ENCODE assay signal across 19 cellular contexts in the genomic region with DNA sequence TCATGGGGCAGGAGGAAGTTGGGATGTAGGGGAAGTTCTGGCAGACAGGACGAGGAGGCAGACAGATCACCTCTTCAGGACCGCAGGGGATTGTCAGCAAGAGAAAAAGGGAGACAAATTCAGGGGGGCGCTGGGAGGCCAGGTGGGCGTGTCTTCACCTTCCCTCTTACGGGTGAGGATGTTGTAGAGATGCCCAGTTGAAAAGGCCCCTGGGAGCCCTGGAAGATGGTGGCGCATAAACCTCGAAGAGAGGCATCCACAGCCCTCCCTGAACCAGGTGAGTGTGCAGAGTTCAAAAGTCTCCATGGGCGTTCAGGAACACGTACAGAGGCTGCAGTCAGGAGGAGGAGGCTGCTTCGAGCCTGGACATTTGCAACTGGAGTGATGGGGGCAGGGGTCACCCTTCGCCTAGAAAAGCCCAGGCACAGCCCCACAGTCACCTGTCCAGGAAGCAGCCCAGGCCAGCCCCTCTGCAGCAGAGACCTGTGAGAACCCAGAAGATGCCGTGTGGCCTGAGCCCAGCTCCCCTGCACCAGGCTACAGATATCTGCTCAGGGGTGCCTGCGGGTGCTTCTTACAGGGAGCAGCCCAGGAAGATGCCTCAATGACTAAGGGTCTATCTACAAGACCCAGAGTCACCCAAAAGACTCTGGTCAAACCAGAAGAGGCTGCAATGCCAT.
DNase-seq lines count a peak whose midpoint lies in the region; ATAC-seq, FAIRE-seq and TF ChIP-seq lines count a peak whose summit lies in the region.
"Had no signal": no experiment of that assay in that cellular context is flagged by ENCODE, and none has a peak within 500 bp of the region (broad histone marks: within the 10 kb centered on the region; RNA-seq: fewer than 3 reads in every experiment).

No MANE protein-coding gene starts in this region.

- H3K27me3 ChIP-seq in right atrium auricular region, result no peaks in the 10 kb centered on the region
- peaks cover 0 to 3% of the 10 kb centered on the region in 2 donors for H3K27me3 ChIP-seq in small intestine (ENCODE audit: control insufficient read depth in 2 of 2, insufficient read depth in 2 of 2, low read length in 2 of 2)
- H3K27me3 ChIP-seq in body of pancreas, result no peaks in the 10 kb centered on the region
- no peaks in the 10 kb centered on the region for H3K27me3 ChIP-seq in pancreas
- H3K27me3 ChIP-seq: BE2C had no signal

- H3K4me3 ChIP-seq in right atrium auricular region (no peak overlapping the region), small intestine (ENCODE audit: low read depth in 1 of 2, low read length in 2 of 2) (no peak overlapping the region), body of pancreas (no peak overlapping the region), pancreas (no peak overlapping the region)
- H3K4me3 ChIP-seq: A549 had no signal

- H3K9me3 ChIP-seq in right atrium auricular region (no peaks in the 10 kb centered on the region), small intestine (ENCODE audit: control insufficient read depth, low read depth) (no peaks in the 10 kb centered on the region), body of pancreas (no peaks in the 10 kb centered on the region), pancreas (no peaks in the 10 kb centered on the region)
- H3K9me3 ChIP-seq: A549, BE2C had no signal

- ATAC-seq in left ventricle myocardium superior, result no peak
- peak; percentile 21 for ATAC-seq in omental fat pad (ENCODE audit: low FRiP score)
- ATAC-seq in body of pancreas, result no peak
- no peak for ATAC-seq in pancreas
- ATAC-seq: A549 had no signal

- peaks cover 0 to under 1% of the 10 kb centered on the region in 2 donors for H3K4me1 ChIP-seq in right atrium auricular region
- no peaks in the 10 kb centered on the region for H3K4me1 ChIP-seq in small intestine (ENCODE audit: control insufficient read depth in 2 of 2, insufficient read depth in 1 of 2, low read depth in 1 of 2, low read length in 1 of 2)
- H3K4me1 ChIP-seq in body of pancreas, result no peaks in the 10 kb centered on the region
- H3K4me1 ChIP-seq in pancreas, result no peaks in the 10 kb centered on the region
- H3K4me1 ChIP-seq: A549, BE2C had no signal

- FAIRE-seq in small intestine (lab: Jason Lieb, UNC), result no peak
- FAIRE-seq in pancreas (lab: Jason Lieb, UNC), result no peak
- FAIRE-seq: A549, H1 had no signal

- H3K27ac ChIP-seq in right atrium auricular region, result no peak overlapping the region
- no peak overlapping the region for H3K27ac ChIP-seq in small intestine (ENCODE audit: low read depth in 1 of 2, low read length in 1 of 2)
- H3K27ac ChIP-seq in body of pancreas, result no peak overlapping the region
- no peak overlapping the region for H3K27ac ChIP-seq in pancreas
- H3K27ac ChIP-seq: A549 had no signal

- intact Hi-C loops in left ventricle myocardium superior (cut with micrococcal nuclease), result no loop called here
- intact Hi-C loops in body of pancreas (cut with DNase I), result no loop called here
- intact Hi-C loops in pancreas (cut with DNase I), result no loop called here

- WGBS in small intestine, 3 donors, result 60 to 68% (median 63%) methylated on average over 13 of the region's 13 CpGs
- WGBS in body of pancreas, 2 donors, result 60 to 63% methylated on average over 10 to 13 of the region's 13 CpGs
- WGBS in pancreas, 2 donors, result 50 to 62% methylated on average over 13 of the region's 13 CpGs

- TF ChIP-seq POLR2A in body of pancreas (IDR thresholded peaks at IDR 0.05), result no peak

- no peak for TF ChIP-seq CTCF in right atrium auricular region (IDR thresholded peaks at IDR 0.05)
- no peak for TF ChIP-seq CTCF in omental fat pad (IDR thresholded peaks at IDR 0.05)
- no peak for TF ChIP-seq CTCF in body of pancreas (IDR thresholded peaks at IDR 0.05)
- TF ChIP-seq CTCF in pancreas (IDR thresholded peaks at IDR 0.05), result no peak

- H3K36me3 ChIP-seq in right atrium auricular region (no peaks in the 10 kb centered on the region), small intestine (ENCODE audit: control insufficient read depth in 2 of 2, insufficient read depth in 2 of 2, low read length in 2 of 2) (no peaks in the 10 kb centered on the region), body of pancreas (replicated peaks in 1 of 2; ENCODE audit: insufficient read depth in 1 of 2, low read depth in 2 of 2) (no peaks in the 10 kb centered on the region), pancreas (no peaks in the 10 kb centered on the region)
- H3K36me3 ChIP-seq: BE2C had no signal

- DNase-seq in right atrium auricular region (ENCODE audit: low spot score) (peak; percentile 46), left ventricle myocardium superior (no peak), ecto neural progenitor cell (ENCODE audit: low spot score) (peak; percentile 43), omental fat pad (ENCODE audit: low spot score) (no peak), NCI-H2081 treated with DMSO at 0.1 percent for 48 hours (lab: John Stamatoyannopoulos, UW) (no peak), small intestine (no peak), body of pancreas (no peak), pancreas (no peak)
- DNase-seq: BE2C, EL, GF-D8, KG1, NCI-H1092 treated with DMSO at 0.1 percent for 48 hours, NCI-H1436 treated with DMSO at 0.1 percent for 48 hours, NCI-H1930, NCI-H2171, NCI-H82 had no signal

Comparison
In these comparisons a context has a peak if more than half of its experiments do, and no peak if none do; other contexts are left out.
1. DNase-seq: peak in right atrium auricular region (single experiment) and ecto neural progenitor cell (single experiment); none in left ventricle myocardium superior (single experiment), omental fat pad (single experiment), NCI-H2081 treated with DMSO at 0.1 percent for 48 hours (single experiment), small intestine (single experiment), body of pancreas (0 of 4) and pancreas (0 of 6).